Comparison of ENCODE assay signal across 1 cellular context in the genomic region with DNA sequence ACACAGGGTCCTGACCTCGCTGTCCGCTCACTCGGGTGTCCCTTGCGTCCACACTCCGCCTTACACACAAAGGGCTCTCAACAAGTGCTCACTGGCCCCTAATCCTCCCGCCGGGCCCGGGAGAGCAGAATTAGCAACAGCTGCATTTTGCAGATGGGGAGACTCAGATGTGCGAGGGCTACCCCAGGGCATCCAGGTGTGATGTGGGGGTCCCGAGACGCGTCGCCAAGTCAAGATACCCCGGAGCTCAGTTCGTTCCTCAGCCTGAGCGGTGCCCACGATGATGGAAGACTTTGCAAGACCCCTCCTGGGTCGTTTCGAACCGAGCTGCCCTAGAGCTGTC.
TF ChIP-seq lines count a peak whose summit lies in the region.

No MANE protein-coding gene starts in this region.

TF ChIP-seq in HCT116, 20 proteins besides CTCF, POLR2A, EP300 and RAD21 (continued from another document):
- TF ChIP-seq SIN3A (IDR thresholded peaks at IDR 0.05; ENCODE audit: low read depth) (no peak), ELF1 (IDR thresholded peaks at IDR 0.05; ENCODE audit: borderline replicate concordance, low read depth) (no peak), SRF (IDR thresholded peaks at IDR 0.05; ENCODE audit: low read depth) (no peak), CEBPB (IDR thresholded peaks at IDR 0.05; ENCODE audit: low read depth) (no peak), ZFX (IDR thresholded peaks at IDR 0.05) (no peak), SP1 (IDR thresholded peaks at IDR 0.05; ENCODE audit: low read depth) (no peak), JUND (IDR thresholded peaks at IDR 0.05) (no peak)
- TF ChIP-seq, protein P1, sequence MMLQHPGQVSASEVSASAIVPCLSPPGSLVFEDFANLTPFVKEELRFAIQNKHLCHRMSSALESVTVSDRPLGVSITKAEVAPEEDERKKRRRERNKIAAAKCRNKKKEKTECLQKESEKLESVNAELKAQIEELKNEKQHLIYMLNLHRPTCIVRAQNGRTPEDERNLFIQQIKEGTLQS (IDR thresholded peaks at IDR 0.05) = no peak
- TF ChIP-seq, protein P2, sequence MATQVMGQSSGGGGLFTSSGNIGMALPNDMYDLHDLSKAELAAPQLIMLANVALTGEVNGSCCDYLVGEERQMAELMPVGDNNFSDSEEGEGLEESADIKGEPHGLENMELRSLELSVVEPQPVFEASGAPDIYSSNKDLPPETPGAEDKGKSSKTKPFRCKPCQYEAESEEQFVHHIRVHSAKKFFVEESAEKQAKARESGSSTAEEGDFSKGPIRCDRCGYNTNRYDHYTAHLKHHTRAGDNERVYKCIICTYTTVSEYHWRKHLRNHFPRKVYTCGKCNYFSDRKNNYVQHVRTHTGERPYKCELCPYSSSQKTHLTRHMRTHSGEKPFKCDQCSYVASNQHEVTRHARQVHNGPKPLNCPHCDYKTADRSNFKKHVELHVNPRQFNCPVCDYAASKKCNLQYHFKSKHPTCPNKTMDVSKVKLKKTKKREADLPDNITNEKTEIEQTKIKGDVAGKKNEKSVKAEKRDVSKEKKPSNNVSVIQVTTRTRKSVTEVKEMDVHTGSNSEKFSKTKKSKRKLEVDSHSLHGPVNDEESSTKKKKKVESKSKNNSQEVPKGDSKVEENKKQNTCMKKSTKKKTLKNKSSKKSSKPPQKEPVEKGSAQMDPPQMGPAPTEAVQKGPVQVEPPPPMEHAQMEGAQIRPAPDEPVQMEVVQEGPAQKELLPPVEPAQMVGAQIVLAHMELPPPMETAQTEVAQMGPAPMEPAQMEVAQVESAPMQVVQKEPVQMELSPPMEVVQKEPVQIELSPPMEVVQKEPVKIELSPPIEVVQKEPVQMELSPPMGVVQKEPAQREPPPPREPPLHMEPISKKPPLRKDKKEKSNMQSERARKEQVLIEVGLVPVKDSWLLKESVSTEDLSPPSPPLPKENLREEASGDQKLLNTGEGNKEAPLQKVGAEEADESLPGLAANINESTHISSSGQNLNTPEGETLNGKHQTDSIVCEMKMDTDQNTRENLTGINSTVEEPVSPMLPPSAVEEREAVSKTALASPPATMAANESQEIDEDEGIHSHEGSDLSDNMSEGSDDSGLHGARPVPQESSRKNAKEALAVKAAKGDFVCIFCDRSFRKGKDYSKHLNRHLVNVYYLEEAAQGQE (IDR thresholded peaks at IDR 0.05; ENCODE audit: low read depth) = no peak
- TF ChIP-seq, protein P3, sequence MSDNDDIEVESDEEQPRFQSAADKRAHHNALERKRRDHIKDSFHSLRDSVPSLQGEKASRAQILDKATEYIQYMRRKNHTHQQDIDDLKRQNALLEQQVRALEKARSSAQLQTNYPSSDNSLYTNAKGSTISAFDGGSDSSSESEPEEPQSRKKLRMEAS (IDR thresholded peaks at IDR 0.05) = no peak
